ENCODE assay signal across 9 cellular contexts in genomic region chr9:98794802-98795201, GRCh38. TPM values are rescaled to one million over a fixed set of nuclear protein-coding genes. Genes with fewer than 3 reads are reported as not detected.
A peak's percentile ranks its signal among the peaks of the same experiment; 100 is the strongest.
DNase-seq lines count a peak whose midpoint lies in the region; ATAC-seq, FAIRE-seq and TF ChIP-seq lines count a peak whose summit lies in the region.
"Had no signal": no experiment of that assay in that cellular context is flagged by ENCODE, and none has a peak within 500 bp of the region (broad histone marks: within the 10 kb centered on the region; RNA-seq: fewer than 3 reads in every experiment).

No MANE protein-coding gene starts in this region.

- H3K4me3 Mint-ChIP-seq in astrocyte (ENCODE audit: unreplicated experiment) (peak overlapping the region; percentile 86), mesothelial cell of epicardium (peak overlapping the region; percentile 73)

- H3K27ac Mint-ChIP-seq in astrocyte (ENCODE audit: unreplicated experiment) (no peak overlapping the region), mesothelial cell of epicardium (peak overlapping the region; percentile 64)

- FAIRE-seq in astrocyte (lab: Jason Lieb, UNC), result no peak

- ATAC-seq in GM18519 (IDR thresholded peaks at IDR 0.05; ENCODE audit: low FRiP score, unreplicated experiment), result no peak

- H3K4me1 Mint-ChIP-seq in astrocyte (ENCODE audit: low read depth, unreplicated experiment) (peaks cover 22% of the 10 kb centered on the region), mesothelial cell of epicardium (peaks cover 34% of the 10 kb centered on the region)

- H3K27ac ChIP-seq in BLaER1 treated with 17β-estradiol and CSF1 and Interleukin-3, amounts not matched to agents 10 nM and 100 nM, result no peak overlapping the region
- no peak overlapping the region for H3K27ac ChIP-seq in astrocyte (ENCODE audit: low read depth, low read length)
- no peak overlapping the region for H3K27ac ChIP-seq in colonic mucosa

- H3K27me3 Mint-ChIP-seq in astrocyte (ENCODE audit: low read depth, unreplicated experiment) (peaks cover 3% of the 10 kb centered on the region), mesothelial cell of epicardium (ENCODE audit: low read depth) (no peaks in the 10 kb centered on the region)

- H3K27me3 ChIP-seq in BLaER1 treated with 17β-estradiol and CSF1 and Interleukin-3, amounts not matched to agents 10 nM and 100 nM, result no peaks in the 10 kb centered on the region
- H3K27me3 ChIP-seq in astrocyte (ENCODE audit: insufficient read depth, low read length), result no peaks in the 10 kb centered on the region
- no peaks in the 10 kb centered on the region for H3K27me3 ChIP-seq in colonic mucosa

- H2AFZ ChIP-seq in astrocyte (ENCODE audit: low read depth, low read length), result no peak overlapping the region

- H3K9ac ChIP-seq in BLaER1 treated with 17β-estradiol and CSF1 and Interleukin-3, amounts not matched to agents 10 nM and 100 nM, result peak overlapping the region in 5 of 11 experiments; percentile 89 to 92 (median 90); a peak in 7 of 22 replicates
- no peak overlapping the region for H3K9ac ChIP-seq in astrocyte (ENCODE audit: low read length)
- no peak overlapping the region for H3K9ac ChIP-seq in colonic mucosa (ENCODE audit: low read depth in 2 of 2, low read length in 2 of 2)

- H3K4me3 ChIP-seq in BLaER1 treated with 17β-estradiol and CSF1 and Interleukin-3, amounts not matched to agents 10 nM and 100 nM, result peak overlapping the region in 4 of 10 experiments; percentile 84 to 93 (median 88); a peak in 5 of 20 replicates
- H3K4me3 ChIP-seq in HFF-Myc (replicated peaks; ENCODE audit: low read depth, low read length) (peak overlapping the region; percentile 62), astrocyte (ENCODE audit: insufficient read depth, low read depth, low read length) (no peak overlapping the region), colonic mucosa (no peak overlapping the region)

- H3K4me1 ChIP-seq in BLaER1 treated with 17β-estradiol and CSF1 and Interleukin-3, amounts not matched to agents 10 nM and 100 nM, result peaks cover 25 to 56% (median 51%) of the 10 kb centered on the region in 10 experiments
- H3K4me1 ChIP-seq in astrocyte (ENCODE audit: insufficient read depth, low read length) (peaks cover 10% of the 10 kb centered on the region), colonic mucosa (no peaks in the 10 kb centered on the region)

- H4K20me1 ChIP-seq in BLaER1 treated with 17β-estradiol and CSF1 and Interleukin-3, amounts not matched to agents 10 nM and 100 nM, result peaks cover 0 to 52% (median 40%) of the 10 kb centered on the region in 11 experiments; a peak in 17 of 22 replicates
- H4K20me1 ChIP-seq in astrocyte (ENCODE audit: insufficient read depth, low read length), result peaks cover 37% of the 10 kb centered on the region

- no peak for DNase-seq in HFF-Myc (ENCODE audit: extremely low read depth, low read depth)
- no peak for DNase-seq in astrocyte (ENCODE audit: low read depth)
- DNase-seq in mesothelial cell of epicardium (ENCODE audit: low spot score in 2 of 2, unreplicated experiment in 2 of 2), result no peak
- DNase-seq in UCSD-AML1 (lab: John Stamatoyannopoulos, UW; ENCODE audit: unreplicated experiment), result no peak
- no peak for DNase-seq in dermis blood vessel endothelial cell
- no peak for DNase-seq in colonic mucosa
- DNase-seq: NCI-H526 had no signal

- H3K9me3 Mint-ChIP-seq in astrocyte (ENCODE audit: unreplicated experiment) (peaks cover 9% of the 10 kb centered on the region), mesothelial cell of epicardium (peaks cover 13% of the 10 kb centered on the region)

- H3K79me2 ChIP-seq in astrocyte (ENCODE audit: insufficient read depth, low read length), result peaks cover 17% of the 10 kb centered on the region

- H3K36me3 Mint-ChIP-seq in astrocyte (ENCODE audit: low read depth, unreplicated experiment), result peaks cover 7% of the 10 kb centered on the region
- peaks cover 6% of the 10 kb centered on the region for H3K36me3 Mint-ChIP-seq in mesothelial cell of epicardium

- H3K9me3 ChIP-seq in BLaER1 treated with 17β-estradiol and CSF1 and Interleukin-3, amounts not matched to agents 10 nM and 100 nM (replicated peaks in 1 of 11), result peaks cover 10 to 22% (median 16%) of the 10 kb centered on the region in 11 experiments; a peak in 20 of 22 replicates
- peaks cover 4% of the 10 kb centered on the region for H3K9me3 ChIP-seq in astrocyte (ENCODE audit: insufficient read depth, low read depth, low read length)
- H3K9me3 ChIP-seq in colonic mucosa, result no peaks in the 10 kb centered on the region

- H3K4me2 ChIP-seq in BLaER1 treated with 17β-estradiol and CSF1 and Interleukin-3, amounts not matched to agents 10 nM and 100 nM, result peak overlapping the region; percentile 84 to 98 (median 93)
- H3K4me2 ChIP-seq in astrocyte (ENCODE audit: low read length), result no peak overlapping the region

- TF ChIP-seq CTCF in HFF-Myc (IDR thresholded peaks at IDR 0.05; ENCODE audit: low read depth, low read length, missing control alignments) (no peak), astrocyte (IDR thresholded peaks at IDR 0.05; ENCODE audit: insufficient read depth, low read depth, low read length) (no peak), mesothelial cell of epicardium (IDR thresholded peaks at IDR 0.05; ENCODE audit: unreplicated experiment) (no peak), colonic mucosa (IDR thresholded peaks at IDR 0.05) (no peak)

- intact Hi-C loops in colonic mucosa (cut with DNase I), result loop anchor here (5.0 kb wide), 1 partner anchor 478 kb away; no protein-coding TSS in a partner anchor

- peaks cover 5 to 12% (median 10%) of the 10 kb centered on the region in 11 experiments; a peak in 21 of 22 replicates for H3K36me3 ChIP-seq in BLaER1 treated with 17β-estradiol and CSF1 and Interleukin-3, amounts not matched to agents 10 nM and 100 nM
- H3K36me3 ChIP-seq in astrocyte (ENCODE audit: insufficient read depth, low read length) (no peaks in the 10 kb centered on the region), colonic mucosa (no peaks in the 10 kb centered on the region)

RNA-seq across cellular contexts. Expression of gene ANKS6, which starts 1.6 kb away (rescaled TPM):
- 15.6 and 16.7 TPM in 2 replicates for total RNA-seq in astrocyte
- total RNA-seq in mesothelial cell of epicardium, result 40.5 to 48.6 TPM (median 42.0 TPM) in 3 replicates
- 8.0 and 12.6 TPM in 2 replicates for total RNA-seq in dermis blood vessel endothelial cell
- total RNA-seq in colonic mucosa, result 10 to 100 TPM; 19.5 to 22.0 TPM

RNA-seq across cellular contexts. Expression of gene GALNT12, which starts 12.7 kb away (rescaled TPM):
- total RNA-seq in astrocyte, result 1.7 TPM in 2 replicates
- 10.1 to 10.6 TPM (median 10.3 TPM) in 3 replicates for total RNA-seq in mesothelial cell of epicardium
- 0.14 and 0.34 TPM in 2 replicates for total RNA-seq in dermis blood vessel endothelial cell
- 100 to 1,000 TPM in 1 of 2 donors, 10 to 100 TPM in 1; 69.6 to 145 TPM for total RNA-seq in colonic mucosa
